In the genomic region with DNA sequence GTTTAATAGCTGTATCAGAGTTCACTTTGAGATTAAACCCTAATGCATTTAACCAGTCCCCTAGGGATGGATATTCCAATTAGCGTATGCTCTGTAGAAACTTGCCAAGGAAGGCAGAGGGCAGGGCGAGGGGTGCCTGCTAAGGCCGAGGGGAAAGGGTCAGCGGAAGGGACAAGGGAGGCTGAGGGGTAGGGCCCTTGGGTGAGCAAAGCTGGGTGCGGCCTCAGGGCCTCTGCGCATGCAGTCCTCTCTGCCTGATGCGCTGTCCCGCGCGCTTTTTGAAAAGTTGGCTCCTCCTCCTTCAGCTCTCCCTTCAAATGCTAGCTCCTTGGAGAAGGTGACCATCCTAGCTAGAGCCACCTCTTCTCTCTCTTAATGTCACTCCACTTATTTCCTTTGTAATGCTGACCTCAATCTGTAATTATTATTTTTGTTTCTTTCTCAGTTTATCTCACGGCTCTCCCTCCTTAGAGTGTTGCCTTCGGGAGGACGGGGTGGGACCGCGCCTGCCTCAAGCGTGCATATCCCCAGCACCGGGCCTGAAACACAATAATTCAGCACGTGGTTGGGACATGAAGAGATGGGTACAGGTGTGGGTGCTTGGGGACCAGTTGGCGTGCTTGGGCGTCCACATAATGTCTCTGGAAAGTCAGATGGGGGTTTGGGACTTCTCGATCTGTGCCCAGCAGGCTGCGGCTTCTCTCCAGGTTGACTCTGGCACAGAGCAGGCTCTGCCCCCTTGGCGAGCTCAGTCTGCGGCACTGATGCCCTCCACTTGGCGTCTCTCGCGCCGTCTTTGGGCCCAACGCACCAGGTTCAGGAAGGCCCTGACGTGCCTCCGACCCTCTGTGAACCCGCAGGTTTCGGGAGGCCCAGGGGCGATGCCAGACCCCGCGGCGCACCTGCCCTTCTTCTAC, we compare ENCODE assay signal across 1 cellular context.
TF ChIP-seq lines count a peak whose summit lies in the region.

No MANE protein-coding gene starts in this region.

TF ChIP-seq in WTC11, 78 proteins besides CTCF, POLR2A, EP300 and RAD21 (continued from another document):
- TF ChIP-seq, protein P1, sequence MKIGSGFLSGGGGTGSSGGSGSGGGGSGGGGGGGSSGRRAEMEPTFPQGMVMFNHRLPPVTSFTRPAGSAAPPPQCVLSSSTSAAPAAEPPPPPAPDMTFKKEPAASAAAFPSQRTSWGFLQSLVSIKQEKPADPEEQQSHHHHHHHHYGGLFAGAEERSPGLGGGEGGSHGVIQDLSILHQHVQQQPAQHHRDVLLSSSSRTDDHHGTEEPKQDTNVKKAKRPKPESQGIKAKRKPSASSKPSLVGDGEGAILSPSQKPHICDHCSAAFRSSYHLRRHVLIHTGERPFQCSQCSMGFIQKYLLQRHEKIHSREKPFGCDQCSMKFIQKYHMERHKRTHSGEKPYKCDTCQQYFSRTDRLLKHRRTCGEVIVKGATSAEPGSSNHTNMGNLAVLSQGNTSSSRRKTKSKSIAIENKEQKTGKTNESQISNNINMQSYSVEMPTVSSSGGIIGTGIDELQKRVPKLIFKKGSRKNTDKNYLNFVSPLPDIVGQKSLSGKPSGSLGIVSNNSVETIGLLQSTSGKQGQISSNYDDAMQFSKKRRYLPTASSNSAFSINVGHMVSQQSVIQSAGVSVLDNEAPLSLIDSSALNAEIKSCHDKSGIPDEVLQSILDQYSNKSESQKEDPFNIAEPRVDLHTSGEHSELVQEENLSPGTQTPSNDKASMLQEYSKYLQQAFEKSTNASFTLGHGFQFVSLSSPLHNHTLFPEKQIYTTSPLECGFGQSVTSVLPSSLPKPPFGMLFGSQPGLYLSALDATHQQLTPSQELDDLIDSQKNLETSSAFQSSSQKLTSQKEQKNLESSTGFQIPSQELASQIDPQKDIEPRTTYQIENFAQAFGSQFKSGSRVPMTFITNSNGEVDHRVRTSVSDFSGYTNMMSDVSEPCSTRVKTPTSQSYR (CRISPR knock-in tag; IDR thresholded peaks at IDR 0.05), result no peak
- TF ChIP-seq TEAD1 (CRISPR knock-in tag; IDR thresholded peaks at IDR 0.05), result no peak
- TF ChIP-seq, protein P2, sequence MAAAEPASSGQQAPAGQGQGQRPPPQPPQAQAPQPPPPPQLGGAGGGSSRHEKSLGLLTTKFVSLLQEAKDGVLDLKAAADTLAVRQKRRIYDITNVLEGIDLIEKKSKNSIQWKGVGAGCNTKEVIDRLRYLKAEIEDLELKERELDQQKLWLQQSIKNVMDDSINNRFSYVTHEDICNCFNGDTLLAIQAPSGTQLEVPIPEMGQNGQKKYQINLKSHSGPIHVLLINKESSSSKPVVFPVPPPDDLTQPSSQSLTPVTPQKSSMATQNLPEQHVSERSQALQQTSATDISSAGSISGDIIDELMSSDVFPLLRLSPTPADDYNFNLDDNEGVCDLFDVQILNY (CRISPR knock-in tag; IDR thresholded peaks at IDR 0.05), result no peak
